Comparison of ENCODE assay signal across 22 cellular contexts in the genomic region with DNA sequence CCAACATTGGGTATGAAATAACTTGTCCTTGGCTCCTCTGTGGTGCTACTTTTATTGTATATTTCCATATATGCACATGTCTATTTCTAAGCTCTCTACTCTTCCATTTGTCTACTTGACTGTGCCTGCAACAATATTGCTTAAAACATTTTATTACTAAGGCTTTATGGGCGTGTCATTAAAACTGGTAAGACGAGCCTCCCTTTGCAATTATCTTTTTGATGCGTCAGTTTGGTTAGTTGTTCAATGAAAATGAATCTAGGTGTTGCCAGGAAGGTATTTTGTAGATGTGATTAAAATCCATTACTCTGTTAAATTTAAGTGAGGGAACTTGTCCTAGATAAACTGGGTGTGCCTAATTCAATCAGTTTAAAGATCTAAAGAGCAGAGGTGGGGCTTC.
"Had no signal": no experiment of that assay in that cellular context is flagged by ENCODE, and none has a peak within 500 bp of the region (broad histone marks: within the 10 kb centered on the region; RNA-seq: fewer than 3 reads in every experiment).

No MANE protein-coding gene starts in this region.

- H3K4me1 Mint-ChIP-seq: activated CD4-positive, alpha-beta memory T cell treated with anti-CD3 and anti-CD28 coated beads, Interleukin-2, amount 10 ng/mL, durations not matched to agents 7 days and 5 days; naive B cell; neural progenitor cell; stimulated activated naive CD8-positive, alpha-beta T cell treated with anti-CD3 and anti-CD28 coated beads, Interleukin-15, amount 100 ng/mL, for 72 hours had no signal

- H3K9ac ChIP-seq: neural progenitor cell had no signal

- H3K36me3 ChIP-seq: gastroesophageal sphincter, heart right ventricle, lower lobe of right lung, neural progenitor cell, ovary, right lobe of liver, spleen, thoracic aorta had no signal

- H2AFZ ChIP-seq: neural progenitor cell had no signal

- H3K4me3 Mint-ChIP-seq: activated CD4-positive, alpha-beta memory T cell treated with anti-CD3 and anti-CD28 coated beads, Interleukin-2, amount 10 ng/mL, durations not matched to agents 7 days and 5 days; activated naive CD8-positive, alpha-beta T cell; activated T-cell treated with anti-CD3 and anti-CD28 coated beads, Interleukin-2, amount 50 U/mL, for 4 hours; naive B cell; neural progenitor cell; stimulated activated naive CD8-positive, alpha-beta T cell treated with anti-CD3 and anti-CD28 coated beads, Interleukin-15, amount 100 ng/mL, for 72 hours; WTC11 had no signal

- ATAC-seq: activated T-cell treated with anti-CD3 and anti-CD28 coated beads, Interleukin-2, amount 50 U/mL, for 4 hours; gastroesophageal sphincter; heart right ventricle; left cardiac atrium; lower lobe of right lung; right lobe of liver; stimulated activated naive CD8-positive, alpha-beta T cell treated with anti-CD3 and anti-CD28 coated beads, Interleukin-15, amount 100 ng/mL, for 72 hours; WTC11 had no signal

- H3K27ac ChIP-seq: gastroesophageal sphincter, heart right ventricle, lower lobe of right lung, neural progenitor cell, ovary, right lobe of liver, spleen, thoracic aorta had no signal

- H3K27me3 ChIP-seq: neural progenitor cell, ovary, right lobe of liver had no signal

- DNase-seq: activated CD4-positive, alpha-beta memory T cell treated with anti-CD3 and anti-CD28 coated beads, Interleukin-2, amount 10 ng/mL, durations not matched to agents 7 days and 5 days; activated CD4-positive, alpha-beta T cell treated with anti-CD3 and anti-CD28 coated beads for 4 hours; activated effector memory CD4-positive, alpha-beta T cell treated with anti-CD3 and anti-CD28 coated beads, Interleukin-2, amount 50 U/mL, for 16 hours; activated T-cell treated with anti-CD3 and anti-CD28 coated beads, Interleukin-2, amount 50 U/mL, for 4 hours; amniotic stem cell; caudate nucleus; heart right ventricle; left cardiac atrium; lower lobe of right lung; midbrain; naive B cell; ovary; right lobe of liver; spleen; stimulated activated CD4-positive, alpha-beta T cell treated with anti-CD3 and anti-CD28 coated beads, Interleukin-1b, Interleukin-23, amount 100 ng/mL, for 48 hours; stimulated activated naive CD8-positive, alpha-beta T cell treated with anti-CD3 and anti-CD28 coated beads, Interleukin-15, amount 100 ng/mL, for 72 hours; T-helper 2 cell had no signal

- H3K36me3 Mint-ChIP-seq: activated naive CD8-positive, alpha-beta T cell; neural progenitor cell; WTC11 had no signal

- H3K9me3 ChIP-seq: gastroesophageal sphincter, lower lobe of right lung, right lobe of liver, thoracic aorta had no signal

- H3K4me3 ChIP-seq: gastroesophageal sphincter, heart right ventricle, lower lobe of right lung, neural progenitor cell, ovary, right lobe of liver, spleen, thoracic aorta had no signal

- H3K4me2 ChIP-seq: neural progenitor cell had no signal

- H3K27ac Mint-ChIP-seq: activated CD4-positive, alpha-beta memory T cell treated with anti-CD3 and anti-CD28 coated beads, Interleukin-2, amount 10 ng/mL, durations not matched to agents 7 days and 5 days; activated naive CD8-positive, alpha-beta T cell; naive B cell; neural progenitor cell; stimulated activated naive CD8-positive, alpha-beta T cell treated with anti-CD3 and anti-CD28 coated beads, Interleukin-15, amount 100 ng/mL, for 72 hours; WTC11 had no signal

- H3K9me3 Mint-ChIP-seq: activated CD4-positive, alpha-beta memory T cell treated with anti-CD3 and anti-CD28 coated beads, Interleukin-2, amount 10 ng/mL, durations not matched to agents 7 days and 5 days; activated T-cell treated with anti-CD3 and anti-CD28 coated beads, Interleukin-2, amount 50 U/mL, for 4 hours; stimulated activated naive CD8-positive, alpha-beta T cell treated with anti-CD3 and anti-CD28 coated beads, Interleukin-15, amount 100 ng/mL, for 72 hours; WTC11 had no signal

- H3K4me1 ChIP-seq: gastroesophageal sphincter, heart right ventricle, lower lobe of right lung, neural progenitor cell, spleen had no signal
